8 cellular contexts compared by ENCODE assay signal in genomic region chrX:152958524-152959465, GRCh38. TPM values are rescaled to one million over a fixed set of nuclear protein-coding genes. Genes with fewer than 3 reads are reported as not detected.
A peak's percentile ranks its signal among the peaks of the same experiment; 100 is the strongest.
DNase-seq lines count a peak whose midpoint lies in the region; TF ChIP-seq lines count a peak whose summit lies in the region.

No MANE protein-coding gene starts in this region.

- H3K79me2 ChIP-seq in MM.1S (ENCODE audit: low read length): no peaks in the 10 kb centered on the region

- H2BK5ac ChIP-seq in neuronal stem cell (ENCODE audit: low read length): no peak overlapping the region

- H3K9ac ChIP-seq in ES-I3 (ENCODE audit: low read depth, low read length): peak overlapping the region; percentile 39; the same call in 1 of the 2 replicates
- H3K9ac ChIP-seq in MM.1S (ENCODE audit: low read length): no peak overlapping the region
- no peak overlapping the region for H3K9ac ChIP-seq in neuronal stem cell (ENCODE audit: low read depth, low read length, poor library complexity)
- peak overlapping the region in 3 of 5 donors; percentile 4 to 53 (median 46) for H3K9ac ChIP-seq in subcutaneous abdominal adipose tissue (ENCODE audit: low read length in 5 of 5)

- H3K36me3 ChIP-seq in ES-I3 (ENCODE audit: insufficient read depth, low read length) (no peaks in the 10 kb centered on the region), HAP-1 (replicated peaks) (no peaks in the 10 kb centered on the region), MM.1S (replicated peaks; ENCODE audit: insufficient read depth, low read length) (no peaks in the 10 kb centered on the region), neuronal stem cell (replicated peaks in 1 of 2; ENCODE audit: control insufficient read depth in 2 of 2, insufficient read depth in 2 of 2, low read length in 2 of 2) (no peaks in the 10 kb centered on the region), subcutaneous abdominal adipose tissue (ENCODE audit: control insufficient read depth in 5 of 5, insufficient read depth in 5 of 5, low read length in 5 of 5) (peaks cover 0 to 5% (median 1%) of the 10 kb centered on the region in 5 donors)

- H2AFZ ChIP-seq in MM.1S (ENCODE audit: low read length): peak overlapping the region; percentile 87
- peak overlapping the region; percentile 82 for H2AFZ ChIP-seq in neuronal stem cell (ENCODE audit: low read length)

- no CpG with 5 or more reads among the region's 53 CpGs for WGBS in neuronal stem cell (ENCODE audit: extremely low coverage in 2 of 2, insufficient read length in 2 of 2, insufficient replicate concordance in 1 of 2), 2 donors

- H3K27ac ChIP-seq in MM.1S (ENCODE audit: low read length) (no peak overlapping the region), neuronal stem cell (replicated peaks; ENCODE audit: low read length) (no peak overlapping the region), subcutaneous abdominal adipose tissue (ENCODE audit: low read depth, low read length) (no peak overlapping the region)

- DNase-seq in HAP-1 (ENCODE audit: low spot score in 2 of 2) (peak; percentile 86 to 96), MM.1S (peak; percentile 82), SIG-M5 (lab: John Stamatoyannopoulos, UW) (peak; percentile 39), foreskin melanocyte (peak; percentile 82), neuronal stem cell (ENCODE audit: low spot score) (peak; percentile 81)
- DNase-seq in activated gamma-delta T cell treated with anti-CD3 and anti-CD28 coated beads, Interleukin-2, amount 50 U/mL, for 16 hours (ENCODE audit: low read depth): peak; percentile 90

- H4K91ac ChIP-seq in neuronal stem cell (ENCODE audit: low read depth, low read length, poor library complexity): no peak overlapping the region

- H3K4me2 ChIP-seq in MM.1S (ENCODE audit: low read depth, low read length) (peak overlapping the region; percentile 59), neuronal stem cell (ENCODE audit: insufficient read depth, low read length, poor library complexity, severe bottlenecking) (peak overlapping the region; percentile 18)

- H4K20me1 ChIP-seq in MM.1S (ENCODE audit: insufficient read depth, low read length): no peaks in the 10 kb centered on the region

- H3K4me3 ChIP-seq in HAP-1: no peak overlapping the region
- 0 out of 2 replicates have a peak overlapping the region, but pooled peaks have one; percentile 12 for H3K4me3 ChIP-seq in MM.1S (ENCODE audit: low read length)
- no peak overlapping the region for H3K4me3 ChIP-seq in neuronal stem cell (ENCODE audit: low read length in 2 of 2)
- peak overlapping the region in 4 of 5 donors; percentile 7 to 40 (median 26) for H3K4me3 ChIP-seq in subcutaneous abdominal adipose tissue (ENCODE audit: low read depth in 1 of 5, low read length in 5 of 5)

- peak; percentile 74 for TF ChIP-seq CTCF in MM.1S (IDR thresholded peaks at IDR 0.05; ENCODE audit: low read length)

- H2AK5ac ChIP-seq in neuronal stem cell (ENCODE audit: low read depth, low read length): no peak overlapping the region

- H3K27me3 ChIP-seq in HAP-1 (ENCODE audit: low read depth): no peaks in the 10 kb centered on the region
- no peaks in the 10 kb centered on the region for H3K27me3 ChIP-seq in MM.1S (replicated peaks; ENCODE audit: insufficient read depth, low read length)
- peaks cover 0 to 26% (median 0%) of the 10 kb centered on the region in 3 experiments for H3K27me3 ChIP-seq in neuronal stem cell (ENCODE audit: control insufficient read depth in 3 of 3, insufficient read depth in 3 of 3, low read depth in 1 of 3, low read length in 3 of 3)
- peaks cover 0 to 16% (median 11%) of the 10 kb centered on the region in 5 donors for H3K27me3 ChIP-seq in subcutaneous abdominal adipose tissue (ENCODE audit: control insufficient read depth in 5 of 5, insufficient read depth in 4 of 5, low read length in 5 of 5)

- H3K18ac ChIP-seq in neuronal stem cell (ENCODE audit: low read length): peak overlapping the region; percentile 38

- H3K4ac ChIP-seq in neuronal stem cell (ENCODE audit: low read length): no peak overlapping the region

- no peak overlapping the region for H2BK12ac ChIP-seq in neuronal stem cell (ENCODE audit: low read length)

- H3K14ac ChIP-seq in neuronal stem cell (ENCODE audit: low read length): no peak overlapping the region

- no peak overlapping the region for H2BK120ac ChIP-seq in neuronal stem cell (ENCODE audit: low read depth, low read length)

- H3K23ac ChIP-seq in neuronal stem cell (ENCODE audit: low read depth, low read length, poor library complexity): no peak overlapping the region

- H3K9me3 ChIP-seq in ES-I3 (ENCODE audit: control insufficient read depth, insufficient read depth, low read length) (no peaks in the 10 kb centered on the region), HAP-1 (no peaks in the 10 kb centered on the region), MM.1S (replicated peaks; ENCODE audit: insufficient read depth, low read length) (no peaks in the 10 kb centered on the region), neuronal stem cell (replicated peaks in 1 of 2; ENCODE audit: control insufficient read depth in 2 of 2, insufficient read depth in 1 of 2, low read depth in 1 of 2, low read length in 2 of 2) (no peaks in the 10 kb centered on the region), subcutaneous abdominal adipose tissue (ENCODE audit: control insufficient read depth in 5 of 5, low read length in 5 of 5) (no peaks in the 10 kb centered on the region)

- no peaks in the 10 kb centered on the region for H3K79me1 ChIP-seq in neuronal stem cell (ENCODE audit: low read depth, low read length)

- H4K8ac ChIP-seq in neuronal stem cell (ENCODE audit: low read depth, low read length): no peak overlapping the region

- in situ Hi-C loops in HAP-1 (cut with MboI; ENCODE audit: low sequenced_read_pairs): loop anchor here (25.0 kb wide), 2 partner anchors 704 to 1579 kb away; partner anchors contain the start of genes G6PD, IKBKG and PNCK

- no peaks in the 10 kb centered on the region for H3F3A ChIP-seq in MM.1S (ENCODE audit: insufficient read depth, low read length)

- H3K4me1 ChIP-seq in ES-I3 (ENCODE audit: insufficient read depth, low read length) (no peaks in the 10 kb centered on the region), HAP-1 (peaks cover 4% of the 10 kb centered on the region; the same call in 1 of the 2 replicates), MM.1S (ENCODE audit: low read length) (no peaks in the 10 kb centered on the region), neuronal stem cell (ENCODE audit: control insufficient read depth in 2 of 2, insufficient read depth in 1 of 2, low read depth in 1 of 2, low read length in 2 of 2) (no peaks in the 10 kb centered on the region), subcutaneous abdominal adipose tissue (ENCODE audit: control insufficient read depth in 5 of 5, insufficient read depth in 5 of 5, low read length in 5 of 5) (peaks cover 0 to 13% (median 6%) of the 10 kb centered on the region in 5 donors)

- no peak overlapping the region for H2BK15ac ChIP-seq in neuronal stem cell (ENCODE audit: low read length)

- H3K9me2 ChIP-seq in MM.1S (replicated peaks; ENCODE audit: insufficient read depth, low read length): no peaks in the 10 kb centered on the region

RNA-seq across cellular contexts. Expression of gene PNMA5, which starts 35.1 kb away (rescaled TPM):
- polyA plus RNA-seq in neuronal stem cell (2013, experiment 1 of 2): 0.01 TPM
- polyA plus RNA-seq in neuronal stem cell (2013, experiment 2 of 2): 0.03 TPM

Comparison
In these comparisons a context has a peak if more than half of its experiments do, and no peak if none do; other contexts are left out.
1. H3K9ac ChIP-seq: peak in ES-I3 (single experiment) and subcutaneous abdominal adipose tissue (3 of 5); none in MM.1S (single experiment) and neuronal stem cell (single experiment).
2. DNase-seq: peak in every context shown above with its lines; median percentile 91 in HAP-1; 90 in activated gamma-delta T cell treated with anti-CD3 and anti-CD28 coated beads, Interleukin-2, amount 50 U/mL, for 16 hours; 82 in MM.1S; 82 in foreskin melanocyte; 81 in neuronal stem cell; 39 in SIG-M5.
3. H3K4me3 ChIP-seq: peak in MM.1S (single experiment) and subcutaneous abdominal adipose tissue (4 of 5); none in HAP-1 (single experiment) and neuronal stem cell (0 of 2).